In the genomic region with DNA sequence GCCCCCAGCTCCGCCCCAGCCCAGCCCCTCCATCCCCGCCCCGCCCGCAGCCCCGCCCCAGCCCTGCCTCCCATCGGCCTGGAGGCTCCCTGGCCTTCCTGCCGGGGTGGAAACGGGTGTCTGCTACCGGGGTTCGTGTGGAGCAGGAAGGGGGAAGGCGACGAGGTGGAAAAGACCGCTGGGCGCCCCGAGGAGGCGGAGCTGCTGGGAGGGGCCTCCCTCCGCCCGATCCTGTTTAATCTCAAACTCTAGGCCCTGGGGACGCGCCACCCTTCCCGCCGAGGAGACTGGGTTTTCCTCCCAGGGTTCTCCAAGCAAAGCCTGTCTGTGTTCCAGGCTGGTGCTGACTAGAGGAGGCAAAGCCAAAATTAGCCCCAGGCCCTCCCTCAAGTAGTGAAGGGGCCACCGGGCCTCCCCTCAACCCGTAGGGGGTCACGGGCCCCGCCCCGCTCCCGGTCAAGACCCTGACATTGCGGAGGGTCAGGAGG, we compare ENCODE assay signal across 8 cellular contexts. TPM values are rescaled to one million over a fixed set of nuclear protein-coding genes. Genes with fewer than 3 reads are reported as not detected.
A peak's percentile ranks its signal among the peaks of the same experiment; 100 is the strongest.
DNase-seq lines count a peak whose midpoint lies in the region; ATAC-seq and TF ChIP-seq lines count a peak whose summit lies in the region.

No MANE protein-coding gene starts in this region.

- H3K4me3 ChIP-seq in OCI-LY7 (ENCODE audit: low read depth, low read length, poor library complexity, severe bottlenecking) = peak overlapping the region; percentile 65

- H4K20me1 ChIP-seq in OCI-LY7 (ENCODE audit: insufficient read depth, low read length) = no peaks in the 10 kb centered on the region

- peak; percentile 57 to 59 for ATAC-seq in naive B cell (ENCODE audit: low read depth in 2 of 2)
- peak; percentile 88 for ATAC-seq in stimulated activated naive CD8-positive, alpha-beta T cell treated with anti-CD3 and anti-CD28 coated beads, Interleukin-15, Interleukin-2, amounts not matched to agents 100 U/mL and 50 U/mL, for 24 hours
- ATAC-seq in GM18511 (IDR thresholded peaks at IDR 0.05; ENCODE audit: unreplicated experiment) = no peak

- no peaks in the 10 kb centered on the region for H3K9me2 ChIP-seq in OCI-LY7 (ENCODE audit: insufficient read depth, low read length)

- H3K9me3 ChIP-seq in OCI-LY7 (ENCODE audit: low read length) = no peaks in the 10 kb centered on the region

- H3K36me3 Mint-ChIP-seq in HFFc6 (ENCODE audit: low read depth) = peaks cover 12% of the 10 kb centered on the region
- H3K36me3 Mint-ChIP-seq in activated T-helper 1 cell treated with anti-CD3 and anti-CD28 coated beads, Interleukin-12 subunit alpha, Interleukin-12 subunit beta, Interleukin-2, Interleukin-4 antibody, amounts not matched to agents 30 ng/mL and 10 ng/mL and 1 ng/mL, durations not matched to agents 14 hours and 24 hours and 36 hours (ENCODE audit: low read depth) = peaks cover 6% of the 10 kb centered on the region
- H3K36me3 Mint-ChIP-seq in naive B cell = peaks cover 0 to 13% of the 10 kb centered on the region in 2 donors

- H3K36me3 ChIP-seq in OCI-LY7 (ENCODE audit: insufficient read depth, low read length) = no peaks in the 10 kb centered on the region

- peak overlapping the region; percentile 51; the same call in 1 of the 2 replicates for H3K27ac Mint-ChIP-seq in HFFc6
- H3K27ac Mint-ChIP-seq in activated T-helper 1 cell treated with anti-CD3 and anti-CD28 coated beads, Interleukin-12 subunit alpha, Interleukin-12 subunit beta, Interleukin-2, Interleukin-4 antibody, amounts not matched to agents 30 ng/mL and 10 ng/mL and 1 ng/mL, durations not matched to agents 14 hours and 24 hours and 36 hours = peak overlapping the region; percentile 67
- H3K27ac Mint-ChIP-seq in naive B cell = peak overlapping the region; percentile 44 to 94 (median 86)

- H3K27me3 Mint-ChIP-seq in HFFc6 (ENCODE audit: insufficient read depth) (peaks cover 4% of the 10 kb centered on the region), naive B cell (no peaks in the 10 kb centered on the region)
- no peaks in the 10 kb centered on the region for H3K27me3 Mint-ChIP-seq in activated T-helper 1 cell treated with anti-CD3 and anti-CD28 coated beads, Interleukin-12 subunit alpha, Interleukin-12 subunit beta, Interleukin-2, Interleukin-4 antibody, amounts not matched to agents 30 ng/mL and 10 ng/mL and 1 ng/mL, durations not matched to agents 14 hours and 24 hours and 36 hours (ENCODE audit: insufficient read depth)

- DNase-seq in Caki2 (ENCODE audit: low read depth) (peak; percentile 94), HFFc6 (peak; percentile 77), OCI-LY7 (ENCODE audit: low spot score) (peak; percentile 41), fibroblast of gingiva (ENCODE audit: low read depth) (peak; percentile 88), naive B cell (peak; percentile 48)
- DNase-seq in activated T-helper 1 cell treated with anti-CD3 and anti-CD28 coated beads, Interleukin-12 subunit alpha, Interleukin-12 subunit beta, Interleukin-2, Interleukin-4 antibody, amounts not matched to agents 30 ng/mL and 10 ng/mL and 1 ng/mL, durations not matched to agents 14 hours and 24 hours and 36 hours (ENCODE audit: low spot score) = peak; percentile 59
- peak; percentile 77 for DNase-seq in stimulated activated naive CD8-positive, alpha-beta T cell treated with anti-CD3 and anti-CD28 coated beads, Interleukin-15, Interleukin-2, amounts not matched to agents 100 U/mL and 50 U/mL, for 24 hours

- TF ChIP-seq CTCF in HFFc6 (IDR thresholded peaks at IDR 0.05) (no peak), OCI-LY7 (conservative IDR thresholded peaks at IDR 0.05; ENCODE audit: low read length) (no peak)

- no peaks in the 10 kb centered on the region for H3K79me2 ChIP-seq in OCI-LY7 (ENCODE audit: insufficient read depth, low read depth, low read length)

- in situ Hi-C loops in Caki2 (cut with HindIII; ENCODE audit: low pct_unique_long_range_greater_than_20kb, low sequenced_read_pairs) = no loop called here

- CTCF ChIA-PET in OCI-LY7 (lab: Charles Lee; ENCODE audit: unreplicated experiment) = no interaction called here

- H2AFZ ChIP-seq in OCI-LY7 (ENCODE audit: low read length) = peak overlapping the region; percentile 32; the same call in 1 of the 2 replicates

- H3K4me1 ChIP-seq in OCI-LY7 (ENCODE audit: insufficient read depth, low read length, poor library complexity, severe bottlenecking) = peaks cover 5% of the 10 kb centered on the region

- H3K27ac ChIP-seq in OCI-LY7 (ENCODE audit: low read depth, low read length, poor library complexity, severe bottlenecking) = no peak overlapping the region

- intact Hi-C loops in OCI-LY7 (cut with micrococcal nuclease; ENCODE audit: unreplicated experiment) = no loop called here
- intact Hi-C loops in activated T-helper 1 cell treated with anti-CD3 and anti-CD28 coated beads, Interleukin-12 subunit alpha, Interleukin-12 subunit beta, Interleukin-2, Interleukin-4 antibody, amounts not matched to agents 30 ng/mL and 10 ng/mL and 1 ng/mL, durations not matched to agents 14 hours and 24 hours and 36 hours (cut with micrococcal nuclease) = loop anchor here (1.0 kb wide), 2 partner anchors 13 to 51 kb away; no protein-coding TSS in a partner anchor

- H3K4me2 ChIP-seq in OCI-LY7 (ENCODE audit: low read length) = peak overlapping the region; percentile 86

- peaks cover 19% of the 10 kb centered on the region for H3K9me3 Mint-ChIP-seq in HFFc6
- H3K9me3 Mint-ChIP-seq in activated T-helper 1 cell treated with anti-CD3 and anti-CD28 coated beads, Interleukin-12 subunit alpha, Interleukin-12 subunit beta, Interleukin-2, Interleukin-4 antibody, amounts not matched to agents 30 ng/mL and 10 ng/mL and 1 ng/mL, durations not matched to agents 14 hours and 24 hours and 36 hours = peaks cover 22% of the 10 kb centered on the region
- H3K9me3 Mint-ChIP-seq in naive B cell = peaks cover 0 to 14% (median 10%) of the 10 kb centered on the region in 7 donors

- no TSS peak for BruUV-seq in OCI-LY7 (replicated peaks; lab: Mats Ljungman, UMichigan)

- H3K4me1 Mint-ChIP-seq in HFFc6 (ENCODE audit: low read depth) = no peaks in the 10 kb centered on the region
- peaks cover 5% of the 10 kb centered on the region for H3K4me1 Mint-ChIP-seq in activated T-helper 1 cell treated with anti-CD3 and anti-CD28 coated beads, Interleukin-12 subunit alpha, Interleukin-12 subunit beta, Interleukin-2, Interleukin-4 antibody, amounts not matched to agents 30 ng/mL and 10 ng/mL and 1 ng/mL, durations not matched to agents 14 hours and 24 hours and 36 hours (ENCODE audit: low read depth)
- peaks cover 8 to 20% (median 18%) of the 10 kb centered on the region in 3 donors for H3K4me1 Mint-ChIP-seq in naive B cell

- POLR2A ChIA-PET in OCI-LY7 (lab: Charles Lee) = no interaction called here

- peak overlapping the region; percentile 66 for H3K4me3 Mint-ChIP-seq in HFFc6
- H3K4me3 Mint-ChIP-seq in activated T-helper 1 cell treated with anti-CD3 and anti-CD28 coated beads, Interleukin-12 subunit alpha, Interleukin-12 subunit beta, Interleukin-2, Interleukin-4 antibody, amounts not matched to agents 30 ng/mL and 10 ng/mL and 1 ng/mL, durations not matched to agents 14 hours and 24 hours and 36 hours = peak overlapping the region; percentile 71
- H3K4me3 Mint-ChIP-seq in naive B cell = peak overlapping the region; percentile 77 to 93 (median 82)

RNA-seq across cellular contexts. Expression of gene TTLL10, which starts 16.2 kb away (rescaled TPM):
- not detected in 2 replicates for total RNA-seq in Caki2 (2014; rRNA removed; shearing (Covaris generic); ENCODE audit: low replicate concordance)
- not detected for total RNA-seq in HFFc6 (2021; fragmentation: NEBNext Ultra II Directional; extraction: Animal tissue kit (Norgen Biotek cat#: 25700))
- not detected in 2 replicates for total RNA-seq in OCI-LY7 (2014; rRNA removed; shearing (Covaris generic))
- total RNA-seq in OCI-LY7 (2022) = not detected in 2 replicates
- total RNA-seq in activated T-helper 1 cell treated with anti-CD3 and anti-CD28 coated beads, Interleukin-12 subunit alpha, Interleukin-12 subunit beta, Interleukin-2, Interleukin-4 antibody, amounts not matched to agents 30 ng/mL and 10 ng/mL and 1 ng/mL, durations not matched to agents 14 hours and 24 hours and 36 hours = 0.10 and 0.15 TPM in 2 replicates
- not detected for polyA plus RNA-seq in naive B cell (ENCODE audit: low read depth in 6 of 6)

RNA-seq across cellular contexts. Expression of gene C1orf159, which starts 41.6 kb away (rescaled TPM):
- total RNA-seq in Caki2 (2014; rRNA removed; shearing (Covaris generic); ENCODE audit: low replicate concordance) = 19.1 and 26.6 TPM in 2 replicates
- total RNA-seq in HFFc6 (2021; fragmentation: NEBNext Ultra II Directional; extraction: Animal tissue kit (Norgen Biotek cat#: 25700)) = 10 to 100 TPM in 1 of 6 experiments, 1 to 10 TPM in 5; 8.7 to 10.3 (median 9.6) TPM
- 13.1 and 27.6 TPM in 2 replicates for total RNA-seq in OCI-LY7 (2014; rRNA removed; shearing (Covaris generic))
- 24.1 and 24.5 TPM in 2 replicates for total RNA-seq in OCI-LY7 (2022)
- total RNA-seq in activated T-helper 1 cell treated with anti-CD3 and anti-CD28 coated beads, Interleukin-12 subunit alpha, Interleukin-12 subunit beta, Interleukin-2, Interleukin-4 antibody, amounts not matched to agents 30 ng/mL and 10 ng/mL and 1 ng/mL, durations not matched to agents 14 hours and 24 hours and 36 hours = 30.0 and 30.3 TPM in 2 replicates
- polyA plus RNA-seq in naive B cell (ENCODE audit: low read depth in 6 of 6) = 1 to 10 TPM in 5 of 6 donors, not detected in 1; 2.0 to 6.3 (median 4.3) TPM

RNA-seq across cellular contexts. Expression of gene TNFRSF18, which starts 48.9 kb away (rescaled TPM):
- not detected in 2 replicates for total RNA-seq in Caki2 (2014; rRNA removed; shearing (Covaris generic); ENCODE audit: low replicate concordance)
- total RNA-seq in HFFc6 (2021; fragmentation: NEBNext Ultra II Directional; extraction: Animal tissue kit (Norgen Biotek cat#: 25700)) = not detected
- not detected in 2 replicates for total RNA-seq in OCI-LY7 (2014; rRNA removed; shearing (Covaris generic))
- total RNA-seq in OCI-LY7 (2022) = not detected in 2 replicates
- total RNA-seq in activated T-helper 1 cell treated with anti-CD3 and anti-CD28 coated beads, Interleukin-12 subunit alpha, Interleukin-12 subunit beta, Interleukin-2, Interleukin-4 antibody, amounts not matched to agents 30 ng/mL and 10 ng/mL and 1 ng/mL, durations not matched to agents 14 hours and 24 hours and 36 hours = 350 and 356 TPM in 2 replicates
- 10 to 100 TPM in 1 of 6 donors, 1 to 10 TPM in 5; 2.4 to 13.0 (median 7.9) TPM for polyA plus RNA-seq in naive B cell (ENCODE audit: low read depth in 6 of 6)

RNA-seq across cellular contexts. Expression of gene TNFRSF4, which starts 56.5 kb away (rescaled TPM):
- not detected in 2 replicates for total RNA-seq in Caki2 (2014; rRNA removed; shearing (Covaris generic); ENCODE audit: low replicate concordance)
- total RNA-seq in HFFc6 (2021; fragmentation: NEBNext Ultra II Directional; extraction: Animal tissue kit (Norgen Biotek cat#: 25700)) = under 1 TPM in 1 of 6 experiments, not detected in 5; 0.17 TPM
- total RNA-seq in OCI-LY7 (2014; rRNA removed; shearing (Covaris generic)) = not detected in 2 replicates
- total RNA-seq in OCI-LY7 (2022) = 1.1 and 1.4 TPM in 2 replicates
- 788 and 811 TPM in 2 replicates for total RNA-seq in activated T-helper 1 cell treated with anti-CD3 and anti-CD28 coated beads, Interleukin-12 subunit alpha, Interleukin-12 subunit beta, Interleukin-2, Interleukin-4 antibody, amounts not matched to agents 30 ng/mL and 10 ng/mL and 1 ng/mL, durations not matched to agents 14 hours and 24 hours and 36 hours
- under 1 TPM in 3 of 6 donors, not detected in 3; 0.18 to 0.36 (median 0.32) TPM for polyA plus RNA-seq in naive B cell (ENCODE audit: low read depth in 6 of 6)

Comparison
In these comparisons a context has a peak if more than half of its experiments do, and no peak if none do; other contexts are left out.
1. DNase-seq: peak in every context shown above with its lines; median percentile 94 in Caki2; 88 in fibroblast of gingiva; 77 in HFFc6; 77 in stimulated activated naive CD8-positive, alpha-beta T cell treated with anti-CD3 and anti-CD28 coated beads, Interleukin-15, Interleukin-2, amounts not matched to agents 100 U/mL and 50 U/mL, for 24 hours; 59 in activated T-helper 1 cell treated with anti-CD3 and anti-CD28 coated beads, Interleukin-12 subunit alpha, Interleukin-12 subunit beta, Interleukin-2, Interleukin-4 antibody, amounts not matched to agents 30 ng/mL and 10 ng/mL and 1 ng/mL, durations not matched to agents 14 hours and 24 hours and 36 hours; 48 in naive B cell; 41 in OCI-LY7.
2. RNA of gene TNFRSF18, which starts 48.9 kb away (total RNA-seq): 350 to 356 TPM in activated T-helper 1 cell treated with anti-CD3 and anti-CD28 coated beads, Interleukin-12 subunit alpha, Interleukin-12 subunit beta, Interleukin-2, Interleukin-4 antibody, amounts not matched to agents 30 ng/mL and 10 ng/mL and 1 ng/mL, durations not matched to agents 14 hours and 24 hours and 36 hours; not detected in Caki2, not detected in HFFc6 and not detected in OCI-LY7; every median in the first group is over 100 times any median in the second.
3. Peak in every context shown above with its lines, with median percentiles within 50 percentile points of each other: H3K27ac Mint-ChIP-seq and H3K4me3 Mint-ChIP-seq.